In the genomic region with DNA sequence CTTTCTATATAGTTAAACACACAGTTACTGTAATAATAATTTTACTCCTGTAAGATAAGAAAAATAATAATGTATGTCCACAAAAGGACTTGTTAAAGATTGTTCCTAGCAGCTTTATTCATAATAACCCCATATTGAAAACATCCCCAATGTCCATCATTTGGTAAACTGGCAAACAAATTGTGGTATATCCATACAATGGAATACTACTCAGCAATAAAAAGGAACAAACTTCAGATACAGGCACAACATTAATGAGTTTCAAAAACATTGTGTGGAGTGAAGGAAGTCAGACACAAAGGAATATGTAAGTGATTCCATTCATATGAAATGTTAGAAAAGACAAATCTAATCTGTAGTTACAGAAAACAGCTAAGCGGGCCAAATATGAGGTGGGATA, we compare ENCODE assay signal across 22 cellular contexts. TPM values are rescaled to one million over a fixed set of nuclear protein-coding genes. Genes with fewer than 3 reads are reported as not detected.
"Had no signal": no experiment of that assay in that cellular context is flagged by ENCODE, and none has a peak within 500 bp of the region (broad histone marks: within the 10 kb centered on the region; RNA-seq: fewer than 3 reads in every experiment).

No MANE protein-coding gene starts in this region.

- FAIRE-seq: RCC 7860 had no signal

- H3K4me3 ChIP-seq: MG63, SJSA1, SK-N-MC had no signal

- H3K36me3 ChIP-seq: MG63, SJSA1 had no signal

- DNase-seq: Karpas-422, KG1, MG63, NCI-H1092, NCI-H1436, NCI-H187, NCI-H2029, NCI-H2081 treated with DMSO at 0.1 percent for 48 hours, NCI-H2171, NCI-H226, NCI-H446, NCI-H510A, NCI-H524 treated with DMSO at 0.1 percent for 48 hours, NCI-H69, NCI-H774, Right ventricle myocardium superior, RPMI8226, SIG-M5 had no signal

- H3K27ac ChIP-seq: SJSA1, SK-N-MC had no signal

- H3K9me3 ChIP-seq: MG63, SJSA1 had no signal

RNA-seq across cellular contexts. Expression of a gene that starts 1.9 kb away (rescaled TPM):
- total RNA-seq: HT-29 had no signal
